In genomic region chr21:7917729-7918128, GRCh38 we compare ENCODE assay signal across 20 cellular contexts.
DNase-seq lines count a peak whose midpoint lies in the region; ATAC-seq and TF ChIP-seq lines count a peak whose summit lies in the region.
"Had no signal": no experiment of that assay in that cellular context is flagged by ENCODE, and none has a peak within 500 bp of the region (broad histone marks: within the 10 kb centered on the region; RNA-seq: fewer than 3 reads in every experiment).

No MANE protein-coding gene starts in this region.

- H3K27me3 ChIP-seq in right cardiac atrium (ENCODE audit: control insufficient read depth, insufficient read depth) = no peaks in the 10 kb centered on the region
- no peaks in the 10 kb centered on the region for H3K27me3 ChIP-seq in prostate gland (replicated peaks; ENCODE audit: insufficient read depth)

- TF ChIP-seq CTCF in omental fat pad (IDR thresholded peaks at IDR 0.05) (no peak), prostate gland (IDR thresholded peaks at IDR 0.05) (no peak), RWPE1 (conservative IDR thresholded peaks at IDR 0.05; ENCODE audit: low read depth) (no peak)

- H3K4me3 ChIP-seq in right cardiac atrium (ENCODE audit: low read length) = no peak overlapping the region
- H3K4me3 ChIP-seq in prostate gland = no peak overlapping the region
- H3K4me3 ChIP-seq: GM23248 had no signal

- no peak overlapping the region for H3K27ac ChIP-seq in right cardiac atrium (ENCODE audit: low read length)
- no peak overlapping the region for H3K27ac ChIP-seq in prostate gland
- H3K27ac ChIP-seq in RWPE1 = no peak overlapping the region
- H3K27ac ChIP-seq: GM23248 had no signal

- H3K9me3 ChIP-seq in right cardiac atrium (ENCODE audit: control insufficient read depth, low read length) (peaks cover 2% of the 10 kb centered on the region), prostate gland (no peaks in the 10 kb centered on the region)

- DNase-seq in right cardiac atrium = no peak
- no peak for DNase-seq in Right ventricle myocardium superior
- DNase-seq in omental fat pad (ENCODE audit: low spot score) = no peak
- DNase-seq in prostate gland (ENCODE audit: low spot score) = no peak
- DNase-seq in SW480 (ENCODE audit: low spot score) = no peak
- no peak for DNase-seq in RWPE1 (ENCODE audit: low spot score)
- no peak for DNase-seq in hepatic stellate cell (ENCODE audit: low spot score)
- DNase-seq: 8988T, DMS79, GM23248, KBM-7, NCI-H1417 treated with DMSO at 0.1 percent for 48 hours, NCI-H187 treated with DMSO at 0.1 percent for 48 hours, NCI-H226, NCI-H524, NCI-H82, OCI-M1, SHP77 treated with DMSO at 0.1 percent for 48 hours had no signal

- intact Hi-C loops in right cardiac atrium (cut with DNase I) = no loop called here
- intact Hi-C loops in Right ventricle myocardium superior (cut with DNase I) = no loop called here
- intact Hi-C loops in prostate gland (cut with DNase I) = no loop called here

- POLR2A ChIA-PET in RWPE1 (lab: Yijun Ruan, JAX; ENCODE audit: low non-redundant PET) = no interaction called here

- no peaks in the 10 kb centered on the region for H3K36me3 ChIP-seq in prostate gland

- H3K4me1 ChIP-seq in right cardiac atrium (ENCODE audit: control insufficient read depth, insufficient read depth, low read length) (no peaks in the 10 kb centered on the region), prostate gland (replicated peaks) (no peaks in the 10 kb centered on the region)

- CTCF ChIA-PET in RWPE1 (lab: Yijun Ruan, JAX) = no interaction called here

- ATAC-seq in right cardiac atrium (peak; percentile 17 to 40), Right ventricle myocardium superior (ENCODE audit: poor library complexity) (no peak), esophagus mucosa (peak; percentile 19), omental fat pad (ENCODE audit: low FRiP score) (peak; percentile 31)
- ATAC-seq: HCT116 had no signal

- 64% methylated on average over 14 of the region's 14 CpGs for WGBS in right cardiac atrium
- WGBS in prostate gland = 65% methylated on average over 14 of the region's 14 CpGs

- no peak for TF ChIP-seq POLR2A in prostate gland (IDR thresholded peaks at IDR 0.05)
